10 cellular contexts compared by ENCODE assay signal in genomic region chr4:175953960-175954521, GRCh38.
A peak's percentile ranks its signal among the peaks of the same experiment; 100 is the strongest.
DNase-seq lines count a peak whose midpoint lies in the region; ATAC-seq and TF ChIP-seq lines count a peak whose summit lies in the region.
"Had no signal": no experiment of that assay in that cellular context is flagged by ENCODE, and none has a peak within 500 bp of the region (broad histone marks: within the 10 kb centered on the region; RNA-seq: fewer than 3 reads in every experiment).

No MANE protein-coding gene starts in this region.

- no peaks in the 10 kb centered on the region for H3K79me2 ChIP-seq in KMS-11 (ENCODE audit: insufficient read depth, low read depth)

- H3K9me3 Mint-ChIP-seq in memory B cell (no peaks in the 10 kb centered on the region), endothelial cell (ENCODE audit: unreplicated experiment) (no peaks in the 10 kb centered on the region)

- H3K36me3 ChIP-seq in HAP-1 (replicated peaks) (no peaks in the 10 kb centered on the region), KMS-11 (ENCODE audit: insufficient read depth) (no peaks in the 10 kb centered on the region)
- H3K36me3 ChIP-seq: heart right ventricle had no signal

- H4K20me1 ChIP-seq in KMS-11 (ENCODE audit: insufficient read depth): no peaks in the 10 kb centered on the region

- peak; percentile 35 to 59 for DNase-seq in HAP-1 (ENCODE audit: low spot score in 2 of 2)
- DNase-seq in memory B cell (ENCODE audit: low spot score in 2 of 2): peak in 1 of 2 donors; percentile 30
- no peak for DNase-seq in AG20443 (ENCODE audit: low spot score)
- no peak for DNase-seq in foreskin melanocyte
- no peak for DNase-seq in stimulated activated naive CD4-positive, alpha-beta T cell (lab: John Stamatoyannopoulos, UW)
- DNase-seq in endothelial cell (ENCODE audit: low spot score): no peak
- DNase-seq: heart right ventricle had no signal

- H3K27me3 ChIP-seq in HAP-1 (ENCODE audit: low read depth) (no peaks in the 10 kb centered on the region), KMS-11 (ENCODE audit: insufficient read depth, low read depth) (no peaks in the 10 kb centered on the region)
- H3K27me3 ChIP-seq: heart right ventricle had no signal

- H2AFZ ChIP-seq in KMS-11 (ENCODE audit: low read depth): no peak overlapping the region

- H3K4me3 Mint-ChIP-seq in memory B cell (peak overlapping the region; percentile 11), endothelial cell (ENCODE audit: unreplicated experiment) (no peak overlapping the region)

- H3K27ac ChIP-seq in KMS-11: no peak overlapping the region
- H3K27ac ChIP-seq: heart right ventricle had no signal

- peak; percentile 91 for ATAC-seq in GM18861 (IDR thresholded peaks at IDR 0.05; ENCODE audit: unreplicated experiment)
- ATAC-seq in memory B cell (ENCODE audit: low read depth): peak; percentile 94
- ATAC-seq: heart right ventricle, K562 had no signal

- no peak overlapping the region for H3K4me3 ChIP-seq in HAP-1
- H3K4me3 ChIP-seq in KMS-11 (IDR thresholded peaks at IDR 0.05; ENCODE audit: insufficient read depth, low read depth, low read length): no peak overlapping the region
- H3K4me3 ChIP-seq: heart right ventricle, K562 had no signal

- H3K9ac ChIP-seq in KMS-11: no peak overlapping the region

- no peaks in the 10 kb centered on the region for H3K27me3 Mint-ChIP-seq in memory B cell
- no peaks in the 10 kb centered on the region for H3K27me3 Mint-ChIP-seq in endothelial cell (ENCODE audit: unreplicated experiment)

- TF ChIP-seq CTCF in KMS-11 (conservative IDR thresholded peaks at IDR 0.05; ENCODE audit: low read depth, low read length): peak; percentile 32; the same call in 1 of the 2 replicates
- TF ChIP-seq CTCF in endothelial cell (IDR thresholded peaks at IDR 0.05; ENCODE audit: unreplicated experiment): no peak

- no peak overlapping the region for H3K27ac Mint-ChIP-seq in memory B cell
- no peak overlapping the region for H3K27ac Mint-ChIP-seq in endothelial cell (ENCODE audit: unreplicated experiment)

- H3K4me2 ChIP-seq in KMS-11: no peak overlapping the region

- no peaks in the 10 kb centered on the region for H3K4me1 ChIP-seq in HAP-1
- H3K4me1 ChIP-seq in KMS-11 (ENCODE audit: low read depth, poor library complexity, severe bottlenecking): no peaks in the 10 kb centered on the region
- H3K4me1 ChIP-seq: heart right ventricle had no signal

- no peaks in the 10 kb centered on the region for H3K9me3 ChIP-seq in HAP-1
- H3K9me3 ChIP-seq: heart right ventricle had no signal

- in situ Hi-C loops in HAP-1 (cut with MboI; ENCODE audit: low sequenced_read_pairs): loop anchor here (25.0 kb wide), 1 partner anchor 383 kb away; no protein-coding TSS in a partner anchor

- H3K36me3 Mint-ChIP-seq in memory B cell (no peaks in the 10 kb centered on the region), endothelial cell (ENCODE audit: low read depth, unreplicated experiment) (no peaks in the 10 kb centered on the region)

- peaks cover 13% of the 10 kb centered on the region for H3K4me1 Mint-ChIP-seq in memory B cell
- H3K4me1 Mint-ChIP-seq in endothelial cell (ENCODE audit: unreplicated experiment): no peaks in the 10 kb centered on the region

Comparison
In these comparisons a context has a peak if more than half of its experiments do, and no peak if none do; other contexts are left out.
1. DNase-seq: peak in HAP-1 (2 of 2); none in AG20443 (single experiment), foreskin melanocyte (single experiment), stimulated activated naive CD4-positive, alpha-beta T cell (0 of 6) and endothelial cell (single experiment).